ENCODE assay signal across 2 cellular contexts in the genomic region with DNA sequence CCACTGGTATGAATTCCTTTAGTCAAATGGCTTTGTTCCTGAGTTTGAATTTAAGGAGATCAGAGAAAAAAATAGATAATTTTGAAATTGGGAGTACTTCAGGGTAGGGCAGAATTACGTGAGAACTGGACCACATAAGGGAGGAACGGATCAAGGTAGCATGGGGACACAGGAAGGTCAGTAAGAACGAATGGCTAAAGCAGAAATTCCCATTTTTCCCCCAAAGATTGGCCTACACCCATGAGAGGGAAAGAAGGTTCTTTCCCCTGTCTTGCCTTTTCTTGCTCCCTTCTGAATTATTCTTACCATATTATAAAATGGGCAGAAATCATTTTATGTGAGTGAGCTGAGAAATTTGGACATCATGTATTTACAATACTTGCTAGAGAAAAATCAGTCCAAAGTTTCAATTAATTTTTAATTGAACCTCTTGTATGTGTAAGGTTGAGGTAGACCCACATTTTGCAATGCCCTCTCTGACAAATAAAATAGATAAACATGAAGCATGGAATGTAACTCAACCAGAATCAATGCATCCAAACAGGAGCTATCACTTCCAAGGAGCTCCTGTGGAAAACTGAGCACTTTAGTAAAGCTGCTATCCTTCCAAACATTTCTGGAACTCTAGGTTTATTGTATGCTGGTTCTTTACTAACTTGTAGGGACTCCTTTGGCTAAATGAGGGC.
TF ChIP-seq lines count a peak whose summit lies in the region.

No MANE protein-coding gene starts in this region.

TF ChIP-seq in liver, 16 proteins besides CTCF, POLR2A, EP300 and RAD21 (continued from another document):
- TF ChIP-seq, protein P1, sequence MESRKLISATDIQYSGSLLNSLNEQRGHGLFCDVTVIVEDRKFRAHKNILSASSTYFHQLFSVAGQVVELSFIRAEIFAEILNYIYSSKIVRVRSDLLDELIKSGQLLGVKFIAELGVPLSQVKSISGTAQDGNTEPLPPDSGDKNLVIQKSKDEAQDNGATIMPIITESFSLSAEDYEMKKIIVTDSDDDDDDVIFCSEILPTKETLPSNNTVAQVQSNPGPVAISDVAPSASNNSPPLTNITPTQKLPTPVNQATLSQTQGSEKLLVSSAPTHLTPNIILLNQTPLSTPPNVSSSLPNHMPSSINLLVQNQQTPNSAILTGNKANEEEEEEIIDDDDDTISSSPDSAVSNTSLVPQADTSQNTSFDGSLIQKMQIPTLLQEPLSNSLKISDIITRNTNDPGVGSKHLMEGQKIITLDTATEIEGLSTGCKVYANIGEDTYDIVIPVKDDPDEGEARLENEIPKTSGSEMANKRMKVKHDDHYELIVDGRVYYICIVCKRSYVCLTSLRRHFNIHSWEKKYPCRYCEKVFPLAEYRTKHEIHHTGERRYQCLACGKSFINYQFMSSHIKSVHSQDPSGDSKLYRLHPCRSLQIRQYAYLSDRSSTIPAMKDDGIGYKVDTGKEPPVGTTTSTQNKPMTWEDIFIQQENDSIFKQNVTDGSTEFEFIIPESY (IDR thresholded peaks at IDR 0.05) = peak; percentile 31
- TF ChIP-seq YY1 (IDR thresholded peaks at IDR 0.05) = peak; percentile 58
- peak; percentile 49 to 57 for TF ChIP-seq HNF4A (conservative IDR thresholded peaks at IDR 0.05)
- TF ChIP-seq GABPA (IDR thresholded peaks at IDR 0.05 in 1 of 2, conservative IDR thresholded peaks at IDR 0.05 in 1 of 2) = no peak

TF ChIP-seq in HepG2, 621 proteins besides CTCF, POLR2A, EP300 and RAD21 (continued from another document):
- no peak for TF ChIP-seq ZNF367 (CRISPR knock-in tag; IDR thresholded peaks at IDR 0.05; ENCODE audit: borderline replicate concordance)
- TF ChIP-seq HNF1B (CRISPR knock-in tag; IDR thresholded peaks at IDR 0.05) = no peak
- no peak for TF ChIP-seq HNRNPLL (IDR thresholded peaks at IDR 0.05; ENCODE audit: low read depth, low read length, poor library complexity, severe bottlenecking)
- no peak for TF ChIP-seq CCAR2 (optimal IDR thresholded peaks at IDR 0.05; ENCODE audit: low read depth, low read length)
- TF ChIP-seq ZFY (CRISPR knock-in tag; IDR thresholded peaks at IDR 0.05) = no peak
- TF ChIP-seq CCDC6 (CRISPR knock-in tag; IDR thresholded peaks at IDR 0.05) = no peak
- TF ChIP-seq, protein P2, sequence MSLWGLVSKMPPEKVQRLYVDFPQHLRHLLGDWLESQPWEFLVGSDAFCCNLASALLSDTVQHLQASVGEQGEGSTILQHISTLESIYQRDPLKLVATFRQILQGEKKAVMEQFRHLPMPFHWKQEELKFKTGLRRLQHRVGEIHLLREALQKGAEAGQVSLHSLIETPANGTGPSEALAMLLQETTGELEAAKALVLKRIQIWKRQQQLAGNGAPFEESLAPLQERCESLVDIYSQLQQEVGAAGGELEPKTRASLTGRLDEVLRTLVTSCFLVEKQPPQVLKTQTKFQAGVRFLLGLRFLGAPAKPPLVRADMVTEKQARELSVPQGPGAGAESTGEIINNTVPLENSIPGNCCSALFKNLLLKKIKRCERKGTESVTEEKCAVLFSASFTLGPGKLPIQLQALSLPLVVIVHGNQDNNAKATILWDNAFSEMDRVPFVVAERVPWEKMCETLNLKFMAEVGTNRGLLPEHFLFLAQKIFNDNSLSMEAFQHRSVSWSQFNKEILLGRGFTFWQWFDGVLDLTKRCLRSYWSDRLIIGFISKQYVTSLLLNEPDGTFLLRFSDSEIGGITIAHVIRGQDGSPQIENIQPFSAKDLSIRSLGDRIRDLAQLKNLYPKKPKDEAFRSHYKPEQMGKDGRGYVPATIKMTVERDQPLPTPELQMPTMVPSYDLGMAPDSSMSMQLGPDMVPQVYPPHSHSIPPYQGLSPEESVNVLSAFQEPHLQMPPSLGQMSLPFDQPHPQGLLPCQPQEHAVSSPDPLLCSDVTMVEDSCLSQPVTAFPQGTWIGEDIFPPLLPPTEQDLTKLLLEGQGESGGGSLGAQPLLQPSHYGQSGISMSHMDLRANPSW (CRISPR knock-in tag; IDR thresholded peaks at IDR 0.05; ENCODE audit: borderline replicate concordance) = no peak
- TF ChIP-seq GTF2F1 (IDR thresholded peaks at IDR 0.05; ENCODE audit: low read length) = no peak
- no peak for TF ChIP-seq NCOA2 (CRISPR knock-in tag; IDR thresholded peaks at IDR 0.05)
- no peak for TF ChIP-seq MBNL3 (CRISPR knock-in tag; conservative IDR thresholded peaks at IDR 0.05)
- TF ChIP-seq MNT (IDR thresholded peaks at IDR 0.05) = no peak
- TF ChIP-seq MLX (CRISPR knock-in tag; IDR thresholded peaks at IDR 0.05) = no peak
- TF ChIP-seq FIP1L1 (IDR thresholded peaks at IDR 0.05; ENCODE audit: borderline replicate concordance, insufficient read depth, low read depth, low read length) = no peak
- no peak for TF ChIP-seq HMG20A (CRISPR knock-in tag; IDR thresholded peaks at IDR 0.05; ENCODE audit: borderline replicate concordance)
- no peak for TF ChIP-seq ZNF503 (CRISPR knock-in tag; IDR thresholded peaks at IDR 0.05)
- TF ChIP-seq SRSF4 (IDR thresholded peaks at IDR 0.05; ENCODE audit: low read depth, low read length, poor library complexity, severe bottlenecking) = no peak
